In genomic region chr1:96721382-96722160, GRCh38 we compare ENCODE assay signal across 8 cellular contexts. TPM values are rescaled to one million over a fixed set of nuclear protein-coding genes. Genes with fewer than 3 reads are reported as not detected.
A peak's percentile ranks its signal among the peaks of the same experiment; 100 is the strongest.
DNase-seq lines count a peak whose midpoint lies in the region; ATAC-seq and TF ChIP-seq lines count a peak whose summit lies in the region.

Gene PTBP2 (plus strand): TSS chr1:96721784. CDS start chr1:96721865, 81 bp downstream.

- H3K4me1 ChIP-seq in right cardiac atrium (ENCODE audit: control insufficient read depth, insufficient read depth, low read length): no peaks in the 10 kb centered on the region
- no peaks in the 10 kb centered on the region for H3K4me1 ChIP-seq in uterus

- H3K27ac ChIP-seq in angular gyrus (ENCODE audit: low read depth, low read length) (peak within 1 kb of the TSS; percentile 97), right cardiac atrium (ENCODE audit: low read length) (peak within 1 kb of the TSS; percentile 73), uterus (peak within 1 kb of the TSS; percentile 97 to 99)

- H3K27me3 ChIP-seq in right cardiac atrium (ENCODE audit: control insufficient read depth, insufficient read depth) (no peaks in the 10 kb centered on the region), uterus (no peaks in the 10 kb centered on the region)

- DNase-seq in NCI-H1417 treated with DMSO at 0.1 percent for 48 hours (lab: John Stamatoyannopoulos, UW) (peak; percentile 48), right cardiac atrium (peak; percentile 84 to 94 (median 93)), putamen (ENCODE audit: low spot score) (peak; percentile 86), uterus (peak; percentile 75 to 81)

- under 1% methylated on average over 76 of the region's 77 CpGs for WGBS in right cardiac atrium

- H3K4me3 ChIP-seq in right cardiac atrium (ENCODE audit: low read length) (peak within 1 kb of the TSS; percentile 92), uterus (peak within 1 kb of the TSS; percentile 79 to 88)

- TF ChIP-seq POLR2A in uterus (IDR thresholded peaks at IDR 0.05): peak in 1 of 2 donors; percentile 61

- H3K9me3 ChIP-seq in right cardiac atrium (ENCODE audit: control insufficient read depth, low read length) (no peaks in the 10 kb centered on the region), uterus (no peaks in the 10 kb centered on the region)

- ATAC-seq in GM18499 (IDR thresholded peaks at IDR 0.05; ENCODE audit: insufficient read depth, unreplicated experiment) (peak; percentile 76), HG02840 (IDR thresholded peaks at IDR 0.05; ENCODE audit: low FRiP score, unreplicated experiment) (peak; percentile 97), right cardiac atrium (peak; percentile 98)

- H3K36me3 ChIP-seq in uterus: no peaks in the 10 kb centered on the region

- peak in 2 of 4 experiments; percentile 5 to 18 for TF ChIP-seq CTCF in uterus (IDR thresholded peaks at IDR 0.05)

- intact Hi-C loops in T-helper 2 cell treated with Interferon-gamma antibody and Interleukin-4, amounts not matched to agents 100 ng/mL and 5 ng/mL, for 36 hours (cut with micrococcal nuclease): loop anchor here (5.0 to 10.0 kb wide), 3 partner anchors 73 to 1489 kb away; partner anchors contain the start of genes DPYD and RWDD3
- intact Hi-C loops in right cardiac atrium (cut with DNase I) (no loop called here), uterus (cut with DNase I; ENCODE audit: low total_unique reads) (no loop called here)

RNA-seq across cellular contexts. Expression of gene PTBP2, which starts in this region (rescaled TPM):
- 15.2 and 15.5 TPM in 2 replicates for total RNA-seq in T-helper 2 cell treated with Interferon-gamma antibody and Interleukin-4, amounts not matched to agents 100 ng/mL and 5 ng/mL, for 36 hours
- total RNA-seq in right cardiac atrium (10 to 100 TPM; 12.0 to 18.3 (median 14.0) TPM), uterus (100 to 1,000 TPM in 1 of 4 donors, 10 to 100 TPM in 3; 32.3 to 189 (median 57.5) TPM)
- polyA plus RNA-seq in right cardiac atrium: 7.4 TPM

Comparison
In these comparisons a context has a peak if more than half of its experiments do, and no peak if none do; other contexts are left out.
1. Peak in every context shown above with its lines: DNase-seq, ATAC-seq, H3K4me3 ChIP-seq and H3K27ac ChIP-seq.